1 cellular context compared by ENCODE assay signal in the genomic region with DNA sequence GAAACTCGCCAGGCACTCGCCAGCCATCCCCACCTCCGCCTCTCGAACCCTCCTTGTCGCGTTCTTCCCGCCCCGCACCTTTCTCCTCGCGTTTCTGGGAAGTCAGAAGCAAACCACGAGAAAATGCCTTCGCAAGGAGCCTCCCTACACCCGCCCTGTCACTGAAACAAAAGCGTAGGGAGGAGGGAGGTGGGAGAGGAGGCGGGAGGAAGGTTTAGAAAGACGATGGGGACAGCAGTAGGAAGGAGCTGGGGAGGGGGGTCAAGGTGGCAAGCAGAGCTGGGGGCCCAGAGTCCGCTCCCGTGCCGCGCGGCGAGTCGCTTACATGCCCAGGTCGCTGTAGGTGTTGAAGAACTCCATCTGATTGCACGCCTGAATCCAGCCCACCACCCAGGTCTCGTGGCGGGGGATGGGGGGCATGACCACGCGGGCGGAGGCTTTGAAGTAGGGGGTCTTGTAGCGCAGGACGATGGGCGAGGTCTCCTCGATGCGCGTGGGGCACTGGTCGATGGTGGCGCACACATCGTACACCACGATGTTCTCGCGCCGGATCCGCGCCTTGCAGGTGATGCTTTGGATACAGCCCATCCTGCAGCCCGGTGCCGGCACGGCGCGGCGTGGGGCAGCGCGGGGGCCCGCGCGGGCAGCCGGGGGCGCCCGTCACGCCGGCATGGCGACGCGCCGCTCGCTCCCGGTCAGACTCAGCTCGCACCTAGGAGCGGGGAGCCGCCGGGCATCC.
TF ChIP-seq lines count a peak whose summit lies in the region.

No MANE protein-coding gene starts in this region.

TF ChIP-seq in WTC11, 78 proteins besides CTCF, POLR2A, EP300 and RAD21 (continued from another document):
- TF ChIP-seq, protein P1, sequence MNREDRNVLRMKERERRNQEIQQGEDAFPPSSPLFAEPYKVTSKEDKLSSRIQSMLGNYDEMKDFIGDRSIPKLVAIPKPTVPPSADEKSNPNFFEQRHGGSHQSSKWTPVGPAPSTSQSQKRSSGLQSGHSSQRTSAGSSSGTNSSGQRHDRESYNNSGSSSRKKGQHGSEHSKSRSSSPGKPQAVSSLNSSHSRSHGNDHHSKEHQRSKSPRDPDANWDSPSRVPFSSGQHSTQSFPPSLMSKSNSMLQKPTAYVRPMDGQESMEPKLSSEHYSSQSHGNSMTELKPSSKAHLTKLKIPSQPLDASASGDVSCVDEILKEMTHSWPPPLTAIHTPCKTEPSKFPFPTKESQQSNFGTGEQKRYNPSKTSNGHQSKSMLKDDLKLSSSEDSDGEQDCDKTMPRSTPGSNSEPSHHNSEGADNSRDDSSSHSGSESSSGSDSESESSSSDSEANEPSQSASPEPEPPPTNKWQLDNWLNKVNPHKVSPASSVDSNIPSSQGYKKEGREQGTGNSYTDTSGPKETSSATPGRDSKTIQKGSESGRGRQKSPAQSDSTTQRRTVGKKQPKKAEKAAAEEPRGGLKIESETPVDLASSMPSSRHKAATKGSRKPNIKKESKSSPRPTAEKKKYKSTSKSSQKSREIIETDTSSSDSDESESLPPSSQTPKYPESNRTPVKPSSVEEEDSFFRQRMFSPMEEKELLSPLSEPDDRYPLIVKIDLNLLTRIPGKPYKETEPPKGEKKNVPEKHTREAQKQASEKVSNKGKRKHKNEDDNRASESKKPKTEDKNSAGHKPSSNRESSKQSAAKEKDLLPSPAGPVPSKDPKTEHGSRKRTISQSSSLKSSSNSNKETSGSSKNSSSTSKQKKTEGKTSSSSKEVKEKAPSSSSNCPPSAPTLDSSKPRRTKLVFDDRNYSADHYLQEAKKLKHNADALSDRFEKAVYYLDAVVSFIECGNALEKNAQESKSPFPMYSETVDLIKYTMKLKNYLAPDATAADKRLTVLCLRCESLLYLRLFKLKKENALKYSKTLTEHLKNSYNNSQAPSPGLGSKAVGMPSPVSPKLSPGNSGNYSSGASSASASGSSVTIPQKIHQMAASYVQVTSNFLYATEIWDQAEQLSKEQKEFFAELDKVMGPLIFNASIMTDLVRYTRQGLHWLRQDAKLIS (CRISPR knock-in tag; IDR thresholded peaks at IDR 0.05; ENCODE audit: borderline replicate concordance) = no peak
- TF ChIP-seq ZBTB43 (CRISPR knock-in tag; IDR thresholded peaks at IDR 0.05) = 0 out of 2 replicates have a peak, but pooled peaks have one; percentile 38
- no peak for TF ChIP-seq NR1H2 (CRISPR knock-in tag; IDR thresholded peaks at IDR 0.05)
- TF ChIP-seq MAX (CRISPR knock-in tag; IDR thresholded peaks at IDR 0.05) = 0 out of 2 replicates have a peak, but pooled peaks have one; percentile 45
